1 cellular context compared by ENCODE assay signal in the genomic region with DNA sequence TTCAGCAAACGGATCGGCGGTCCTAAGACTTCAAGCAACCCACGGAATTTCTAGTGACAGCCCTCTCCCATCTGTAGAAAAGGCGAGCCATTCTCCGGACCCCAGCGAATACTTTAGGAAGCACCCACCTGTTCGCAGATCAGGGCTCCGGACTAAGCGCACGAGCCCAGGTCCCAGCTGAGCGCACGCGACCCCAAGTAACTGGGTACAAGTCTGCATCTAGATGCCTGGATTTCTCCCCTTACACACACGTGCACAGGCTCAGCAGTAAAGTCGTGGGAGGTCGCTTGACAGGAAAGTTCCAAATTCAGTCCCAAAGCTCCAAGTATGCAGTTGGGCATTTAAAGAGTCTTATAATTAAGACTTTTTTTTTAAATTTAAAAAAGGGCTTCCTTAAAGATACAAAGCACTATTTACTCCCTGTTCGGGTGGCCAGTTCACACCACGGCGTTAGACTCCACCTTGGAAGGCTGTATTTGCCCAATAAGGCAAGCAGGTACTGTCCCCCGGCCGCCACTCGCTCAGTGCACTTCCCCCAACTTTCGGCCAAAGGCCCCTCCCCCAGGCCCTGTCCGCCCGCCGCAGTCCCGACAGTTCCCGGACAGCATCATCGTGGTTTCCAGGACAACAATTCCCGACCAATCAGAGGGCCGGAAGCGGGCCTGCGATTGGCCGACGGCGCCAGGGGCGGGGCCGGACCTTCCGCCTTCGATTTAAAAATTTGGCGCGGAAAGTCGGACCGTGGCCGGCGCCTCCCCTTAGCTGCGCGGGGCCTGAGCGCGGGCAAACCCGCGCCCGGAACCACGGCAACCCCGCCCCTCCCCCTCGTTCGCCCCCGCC.
TF ChIP-seq lines count a peak whose summit lies in the region.

Gene E2F8, minus strand, starts transcription at position 526 of the 840 bp plus-strand sequence. CDS start 824 bp downstream, outside the sequence.

TF ChIP-seq in SK-N-SH, 30 proteins besides CTCF, POLR2A, EP300 and RAD21 (continued from another document):
- TF ChIP-seq, protein P1, sequence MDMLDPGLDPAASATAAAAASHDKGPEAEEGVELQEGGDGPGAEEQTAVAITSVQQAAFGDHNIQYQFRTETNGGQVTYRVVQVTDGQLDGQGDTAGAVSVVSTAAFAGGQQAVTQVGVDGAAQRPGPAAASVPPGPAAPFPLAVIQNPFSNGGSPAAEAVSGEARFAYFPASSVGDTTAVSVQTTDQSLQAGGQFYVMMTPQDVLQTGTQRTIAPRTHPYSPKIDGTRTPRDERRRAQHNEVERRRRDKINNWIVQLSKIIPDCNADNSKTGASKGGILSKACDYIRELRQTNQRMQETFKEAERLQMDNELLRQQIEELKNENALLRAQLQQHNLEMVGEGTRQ (IDR thresholded peaks at IDR 0.05; ENCODE audit: borderline replicate concordance, low read depth, low read length), result no peak
- TF ChIP-seq USF1 (IDR thresholded peaks at IDR 0.05; ENCODE audit: borderline replicate concordance, low read depth) (no peak), NRF1 (IDR thresholded peaks at IDR 0.05; ENCODE audit: low read depth, low read length) (no peak), PBX3 (IDR thresholded peaks at IDR 0.05) (peak; percentile 14; the same call in 1 of the 2 replicates), RXRA (IDR thresholded peaks at IDR 0.05; ENCODE audit: borderline replicate concordance, low read depth) (no peak), ZBTB33 (IDR thresholded peaks at IDR 0.05; ENCODE audit: borderline replicate concordance, low read depth) (no peak), SIN3A (IDR thresholded peaks at IDR 0.05; ENCODE audit: borderline replicate concordance, low read depth, low read length) (peak; percentile 93), RCOR1 (IDR thresholded peaks at IDR 0.05; ENCODE audit: low read length) (no peak), MXI1 (IDR thresholded peaks at IDR 0.05; ENCODE audit: low read depth, low read length) (peak; percentile 91), REST (IDR thresholded peaks at IDR 0.05; ENCODE audit: low read depth, low read length) (0 out of 2 replicates have a peak, but pooled peaks have one; percentile 12), GATA2 (CRISPR knock-in tag; IDR thresholded peaks at IDR 0.05) (no peak), TEAD4 (IDR thresholded peaks at IDR 0.05; ENCODE audit: borderline replicate concordance, insufficient read depth) (no peak)
- TF ChIP-seq, protein P2, sequence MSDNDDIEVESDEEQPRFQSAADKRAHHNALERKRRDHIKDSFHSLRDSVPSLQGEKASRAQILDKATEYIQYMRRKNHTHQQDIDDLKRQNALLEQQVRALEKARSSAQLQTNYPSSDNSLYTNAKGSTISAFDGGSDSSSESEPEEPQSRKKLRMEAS (IDR thresholded peaks at IDR 0.05; ENCODE audit: low read depth), result peak; percentile 66
